21 cellular contexts compared by ENCODE assay signal in genomic region chr17:36661047-36661666, GRCh38. TPM values are rescaled to one million over a fixed set of nuclear protein-coding genes. Genes with fewer than 3 reads are reported as not detected.
DNase-seq lines count a peak whose midpoint lies in the region; TF ChIP-seq lines count a peak whose summit lies in the region.
"Had no signal": no experiment of that assay in that cellular context is flagged by ENCODE, and none has a peak within 500 bp of the region (broad histone marks: within the 10 kb centered on the region; RNA-seq: fewer than 3 reads in every experiment).

No MANE protein-coding gene starts in this region.

- no peak overlapping the region for H3K4me3 ChIP-seq in neural progenitor cell
- H3K4me3 ChIP-seq in smooth muscle cell, result no peak overlapping the region
- H3K4me3 ChIP-seq: A549; ascending aorta; BLaER1 treated with 17β-estradiol and CSF1 and Interleukin-3, amounts not matched to agents 10 nM and 100 nM had no signal

- H3K79me2 ChIP-seq in neural progenitor cell (ENCODE audit: low read depth), result no peaks in the 10 kb centered on the region
- H3K79me2 ChIP-seq in smooth muscle cell (ENCODE audit: low read depth), result no peaks in the 10 kb centered on the region

- no peaks in the 10 kb centered on the region for H3K36me3 ChIP-seq in neural progenitor cell
- no peaks in the 10 kb centered on the region for H3K36me3 ChIP-seq in smooth muscle cell (ENCODE audit: low read depth)
- H3K36me3 ChIP-seq: ascending aorta; BLaER1 treated with 17β-estradiol and CSF1 and Interleukin-3, amounts not matched to agents 10 nM and 100 nM had no signal

- WGBS in smooth muscle cell (ENCODE audit: low lambda C conversion rate), result 83% methylated on average over 21 of the region's 21 CpGs

- H3K27ac ChIP-seq in neural progenitor cell (no peak overlapping the region), smooth muscle cell (ENCODE audit: low read depth) (no peak overlapping the region)
- H3K27ac ChIP-seq: A549; ascending aorta; BLaER1 treated with 17β-estradiol and CSF1 and Interleukin-3, amounts not matched to agents 10 nM and 100 nM; HL-60 had no signal

- peak overlapping the region; percentile 7 for H3K27ac Mint-ChIP-seq in neural progenitor cell
- H3K27ac Mint-ChIP-seq: HFFc6 had no signal

- H3K9me3 ChIP-seq in neural progenitor cell (ENCODE audit: low read depth), result no peaks in the 10 kb centered on the region
- H3K9me3 ChIP-seq in smooth muscle cell (replicated peaks; ENCODE audit: low read depth), result no peaks in the 10 kb centered on the region
- H3K9me3 ChIP-seq: A549; ascending aorta; BLaER1 treated with 17β-estradiol and CSF1 and Interleukin-3, amounts not matched to agents 10 nM and 100 nM had no signal

- H3K4me1 ChIP-seq in neural progenitor cell, result peaks cover 4% of the 10 kb centered on the region
- no peaks in the 10 kb centered on the region for H3K4me1 ChIP-seq in smooth muscle cell (ENCODE audit: low read depth)

- H3K27me3 ChIP-seq in neural progenitor cell (peaks cover 26% of the 10 kb centered on the region), smooth muscle cell (ENCODE audit: low read depth) (peaks cover 12% of the 10 kb centered on the region)
- H3K27me3 ChIP-seq: ascending aorta had no signal

- H3K9ac ChIP-seq in neural progenitor cell, result no peak overlapping the region
- no peak overlapping the region for H3K9ac ChIP-seq in smooth muscle cell (ENCODE audit: low read depth)
- H3K9ac ChIP-seq: BLaER1 treated with 17β-estradiol and CSF1 and Interleukin-3, amounts not matched to agents 10 nM and 100 nM had no signal

- DNase-seq in NCI-H2081 (lab: John Stamatoyannopoulos, UW) (peak; percentile 19 to 21), NCI-H2081 treated with DMSO at 0.1 percent for 48 hours (lab: John Stamatoyannopoulos, UW) (no peak), NCI-H146 treated with DMSO at 0.1 percent for 48 hours (lab: John Stamatoyannopoulos, UW; ENCODE audit: unreplicated experiment) (peak; percentile 52), amygdala (lab: John Stamatoyannopoulos, UW) (peak in 35 of 56 donors; percentile 2 to 62 (median 29)), neural progenitor cell (ENCODE audit: low spot score) (no peak), SKM-1 treated with dmso at 0.1 percent for 144 hours (lab: John Stamatoyannopoulos, UW; ENCODE audit: unreplicated experiment) (no peak), smooth muscle cell (lab: John Stamatoyannopoulos, UW; ENCODE audit: unreplicated experiment) (no peak), SK-N-DZ (ENCODE audit: low spot score) (no peak)
- DNase-seq: activated CD4-positive, alpha-beta T cell treated with anti-CD3 and anti-CD28 coated beads for 1 hour; activated naive CD4-positive, alpha-beta T cell treated with anti-CD3 and anti-CD28 coated beads, Interleukin-2, amount 50 U/mL, for 16 hours; activated T-cell treated with anti-CD3 and anti-CD28 coated beads, Interleukin-2, amount 50 U/mL, for 48 hours; effector memory CD4-positive, alpha-beta T cell; GDM1; HFFc6; naive B cell; right cardiac atrium; RPMI8226 had no signal

- peak overlapping the region; percentile 47 for H3K4me3 Mint-ChIP-seq in neural progenitor cell
- H3K4me3 Mint-ChIP-seq: HFFc6 had no signal

- H2AFZ ChIP-seq in neural progenitor cell (replicated peaks) (no peak overlapping the region), smooth muscle cell (ENCODE audit: low read depth) (no peak overlapping the region)

- TF ChIP-seq CTCF in neural progenitor cell (IDR thresholded peaks at IDR 0.05), result no peak
- no peak for TF ChIP-seq CTCF in smooth muscle cell (IDR thresholded peaks at IDR 0.05; ENCODE audit: borderline replicate concordance, insufficient read depth, poor library complexity, severe bottlenecking)

- H4K20me1 ChIP-seq in neural progenitor cell (ENCODE audit: low read depth), result peaks cover 4% of the 10 kb centered on the region
- no peaks in the 10 kb centered on the region for H4K20me1 ChIP-seq in smooth muscle cell (ENCODE audit: low read depth)

- no peaks in the 10 kb centered on the region for H3K36me3 Mint-ChIP-seq in neural progenitor cell
- H3K36me3 Mint-ChIP-seq: naive B cell had no signal

- H3K4me1 Mint-ChIP-seq in neural progenitor cell, result peaks cover 45% of the 10 kb centered on the region

- no peaks in the 10 kb centered on the region for H3K9me3 Mint-ChIP-seq in neural progenitor cell
- H3K9me3 Mint-ChIP-seq: HFFc6, naive B cell had no signal

- H3F3A ChIP-seq in neural progenitor cell (ENCODE audit: low read depth) (peaks cover 6% of the 10 kb centered on the region), smooth muscle cell (ENCODE audit: low read depth) (no peaks in the 10 kb centered on the region)

- peaks cover 34% of the 10 kb centered on the region for H3K27me3 Mint-ChIP-seq in neural progenitor cell (ENCODE audit: insufficient read depth, low read depth)

- H3K4me2 ChIP-seq in neural progenitor cell (no peak overlapping the region), smooth muscle cell (no peak overlapping the region)
- H3K4me2 ChIP-seq: A549; BLaER1 treated with 17β-estradiol and CSF1 and Interleukin-3, amounts not matched to agents 10 nM and 100 nM had no signal

RNA-seq across cellular contexts. Expression of gene MRM1, which starts 59.8 kb away (rescaled TPM):
- total RNA-seq in neural progenitor cell (ENCODE audit: low replicate concordance) (0.65 and 4.1 TPM in 2 replicates), smooth muscle cell (1.7 and 2.9 TPM in 2 replicates)
- 2.2 and 2.8 TPM in 2 replicates for polyA plus RNA-seq in smooth muscle cell
- 11.8 and 12.7 TPM in 2 replicates for polyA plus RNA-seq in SK-N-DZ (2014; cell fraction: cytosol; rRNA removed)
- polyA plus RNA-seq in SK-N-DZ (2014; cell fraction: nucleus; rRNA removed), result 13.3 and 17.6 TPM in 2 replicates
- total RNA-seq: ascending aorta had no signal

Comparison
In these comparisons a context has a peak if more than half of its experiments do, and no peak if none do; other contexts are left out.
1. DNase-seq: peak in NCI-H2081 (2 of 2), NCI-H146 treated with DMSO at 0.1 percent for 48 hours (single experiment) and amygdala (35 of 56); none in NCI-H2081 treated with DMSO at 0.1 percent for 48 hours (single experiment), neural progenitor cell (single experiment), SKM-1 treated with dmso at 0.1 percent for 144 hours (single experiment), smooth muscle cell (single experiment) and SK-N-DZ (single experiment).